Comparison of ENCODE assay signal across 1 cellular context in the genomic region with DNA sequence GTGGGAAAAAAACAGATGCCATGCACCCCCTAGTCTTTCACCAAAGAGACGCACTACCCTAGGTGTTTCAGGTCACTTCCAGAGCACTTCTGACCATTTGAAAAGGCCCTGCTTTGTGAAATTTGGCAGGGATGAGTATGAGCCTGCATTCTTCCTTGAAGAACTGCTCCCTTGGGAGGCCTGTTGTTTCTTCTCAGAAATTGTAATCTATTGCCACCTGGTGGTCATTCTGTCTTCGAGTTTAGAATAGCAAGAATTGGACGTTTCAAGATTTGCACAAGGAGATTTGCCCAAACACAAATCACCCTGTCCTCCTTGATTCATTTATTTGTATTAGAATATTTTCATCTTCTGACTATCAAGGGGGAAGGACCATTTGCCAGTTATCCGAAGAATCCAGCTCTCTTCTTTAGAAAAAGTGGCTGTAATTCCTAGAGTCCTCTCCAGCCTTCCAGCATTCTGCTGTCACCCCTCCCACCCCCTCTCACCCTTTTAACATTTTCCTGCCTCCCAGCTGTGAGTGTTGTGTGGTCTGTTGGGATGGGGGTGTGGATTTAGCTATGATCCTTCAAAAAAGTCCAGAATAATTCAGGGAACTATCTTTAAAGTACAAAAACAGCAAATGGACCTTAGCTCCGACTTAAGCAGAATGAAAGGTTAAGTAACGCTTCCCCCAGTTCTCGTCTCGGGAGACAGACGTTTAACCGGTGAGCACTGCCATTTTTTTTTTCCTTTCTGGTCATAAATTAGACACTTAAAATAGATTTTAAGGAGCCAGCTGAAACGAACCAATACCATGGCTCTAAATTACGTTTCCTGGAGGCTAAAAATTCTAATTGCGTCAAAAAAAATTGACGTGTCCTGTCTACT.
TF ChIP-seq lines count a peak whose summit lies in the region.

No MANE protein-coding gene starts in this region.

TF ChIP-seq in HepG2, 621 proteins besides CTCF, POLR2A, EP300 and RAD21:
- no peak for TF ChIP-seq NCOA2 (CRISPR knock-in tag; IDR thresholded peaks at IDR 0.05)
- TF ChIP-seq MAZ (IDR thresholded peaks at IDR 0.05; ENCODE audit: borderline replicate concordance, low read depth, low read length): no peak
- 0 out of 2 replicates have a peak, but pooled peaks have one; percentile 36 for TF ChIP-seq MAZ (CRISPR knock-in tag; IDR thresholded peaks at IDR 0.05; ENCODE audit: low read depth)
- TF ChIP-seq HOXA5 (CRISPR knock-in tag; IDR thresholded peaks at IDR 0.05): 0 out of 2 replicates have a peak, but pooled peaks have one; percentile 35
- peak; percentile 50; the same call in 1 of the 2 replicates for TF ChIP-seq FOXJ3 (CRISPR knock-in tag; IDR thresholded peaks at IDR 0.05; ENCODE audit: borderline replicate concordance)
- no peak for TF ChIP-seq ZBTB7A (CRISPR knock-in tag; IDR thresholded peaks at IDR 0.05)
- TF ChIP-seq ERF (CRISPR knock-in tag; IDR thresholded peaks at IDR 0.05): 0 out of 2 replicates have a peak, but pooled peaks have one; percentile 17
- TF ChIP-seq, protein P1, sequence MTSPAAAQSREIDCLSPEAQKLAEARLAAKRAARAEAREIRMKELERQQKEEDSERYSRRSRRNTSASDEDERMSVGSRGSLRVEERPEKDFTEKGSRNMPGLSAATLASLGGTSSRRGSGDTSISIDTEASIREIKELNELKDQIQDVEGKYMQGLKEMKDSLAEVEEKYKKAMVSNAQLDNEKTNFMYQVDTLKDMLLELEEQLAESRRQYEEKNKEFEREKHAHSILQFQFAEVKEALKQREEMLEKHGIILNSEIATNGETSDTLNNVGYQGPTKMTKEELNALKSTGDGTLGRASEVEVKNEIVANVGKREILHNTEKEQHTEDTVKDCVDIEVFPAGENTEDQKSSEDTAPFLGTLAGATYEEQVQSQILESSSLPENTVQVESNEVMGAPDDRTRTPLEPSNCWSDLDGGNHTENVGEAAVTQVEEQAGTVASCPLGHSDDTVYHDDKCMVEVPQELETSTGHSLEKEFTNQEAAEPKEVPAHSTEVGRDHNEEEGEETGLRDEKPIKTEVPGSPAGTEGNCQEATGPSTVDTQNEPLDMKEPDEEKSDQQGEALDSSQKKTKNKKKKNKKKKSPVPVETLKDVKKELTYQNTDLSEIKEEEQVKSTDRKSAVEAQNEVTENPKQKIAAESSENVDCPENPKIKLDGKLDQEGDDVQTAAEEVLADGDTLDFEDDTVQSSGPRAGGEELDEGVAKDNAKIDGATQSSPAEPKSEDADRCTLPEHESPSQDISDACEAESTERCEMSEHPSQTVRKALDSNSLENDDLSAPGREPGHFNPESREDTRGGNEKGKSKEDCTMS (CRISPR knock-in tag; conservative IDR thresholded peaks at IDR 0.05): no peak
- TF ChIP-seq ELF3 (CRISPR knock-in tag; IDR thresholded peaks at IDR 0.05): 0 out of 2 replicates have a peak, but pooled peaks have one; percentile 36
- peak; percentile 98 for TF ChIP-seq STAG1 (CRISPR knock-in tag; IDR thresholded peaks at IDR 0.05)
- TF ChIP-seq MIER2 (CRISPR knock-in tag; IDR thresholded peaks at IDR 0.05): peak; percentile 76
- 0 out of 2 replicates have a peak, but pooled peaks have one; percentile 19 for TF ChIP-seq ISL2 (CRISPR knock-in tag; IDR thresholded peaks at IDR 0.05)
- peak; percentile 97 for TF ChIP-seq SMC3 (IDR thresholded peaks at IDR 0.05; ENCODE audit: low read length)
- TF ChIP-seq, protein P2, sequence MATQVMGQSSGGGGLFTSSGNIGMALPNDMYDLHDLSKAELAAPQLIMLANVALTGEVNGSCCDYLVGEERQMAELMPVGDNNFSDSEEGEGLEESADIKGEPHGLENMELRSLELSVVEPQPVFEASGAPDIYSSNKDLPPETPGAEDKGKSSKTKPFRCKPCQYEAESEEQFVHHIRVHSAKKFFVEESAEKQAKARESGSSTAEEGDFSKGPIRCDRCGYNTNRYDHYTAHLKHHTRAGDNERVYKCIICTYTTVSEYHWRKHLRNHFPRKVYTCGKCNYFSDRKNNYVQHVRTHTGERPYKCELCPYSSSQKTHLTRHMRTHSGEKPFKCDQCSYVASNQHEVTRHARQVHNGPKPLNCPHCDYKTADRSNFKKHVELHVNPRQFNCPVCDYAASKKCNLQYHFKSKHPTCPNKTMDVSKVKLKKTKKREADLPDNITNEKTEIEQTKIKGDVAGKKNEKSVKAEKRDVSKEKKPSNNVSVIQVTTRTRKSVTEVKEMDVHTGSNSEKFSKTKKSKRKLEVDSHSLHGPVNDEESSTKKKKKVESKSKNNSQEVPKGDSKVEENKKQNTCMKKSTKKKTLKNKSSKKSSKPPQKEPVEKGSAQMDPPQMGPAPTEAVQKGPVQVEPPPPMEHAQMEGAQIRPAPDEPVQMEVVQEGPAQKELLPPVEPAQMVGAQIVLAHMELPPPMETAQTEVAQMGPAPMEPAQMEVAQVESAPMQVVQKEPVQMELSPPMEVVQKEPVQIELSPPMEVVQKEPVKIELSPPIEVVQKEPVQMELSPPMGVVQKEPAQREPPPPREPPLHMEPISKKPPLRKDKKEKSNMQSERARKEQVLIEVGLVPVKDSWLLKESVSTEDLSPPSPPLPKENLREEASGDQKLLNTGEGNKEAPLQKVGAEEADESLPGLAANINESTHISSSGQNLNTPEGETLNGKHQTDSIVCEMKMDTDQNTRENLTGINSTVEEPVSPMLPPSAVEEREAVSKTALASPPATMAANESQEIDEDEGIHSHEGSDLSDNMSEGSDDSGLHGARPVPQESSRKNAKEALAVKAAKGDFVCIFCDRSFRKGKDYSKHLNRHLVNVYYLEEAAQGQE (IDR thresholded peaks at IDR 0.05; ENCODE audit: borderline replicate concordance in 1 of 2, low read depth in 1 of 2, low read length in 2 of 2): peak in 1 of 2 experiments; percentile 28; a peak in 1 of 4 replicates
- 0 out of 2 replicates have a peak, but pooled peaks have one; percentile 28 for TF ChIP-seq MED1 (CRISPR knock-in tag; IDR thresholded peaks at IDR 0.05)
- TF ChIP-seq ZNF569 (CRISPR knock-in tag; IDR thresholded peaks at IDR 0.05; ENCODE audit: borderline replicate concordance): no peak
- TF ChIP-seq BRCA1 (CRISPR knock-in tag; IDR thresholded peaks at IDR 0.05): 0 out of 2 replicates have a peak, but pooled peaks have one; percentile 31
